Comparison of ENCODE assay signal across 9 cellular contexts in the genomic region with DNA sequence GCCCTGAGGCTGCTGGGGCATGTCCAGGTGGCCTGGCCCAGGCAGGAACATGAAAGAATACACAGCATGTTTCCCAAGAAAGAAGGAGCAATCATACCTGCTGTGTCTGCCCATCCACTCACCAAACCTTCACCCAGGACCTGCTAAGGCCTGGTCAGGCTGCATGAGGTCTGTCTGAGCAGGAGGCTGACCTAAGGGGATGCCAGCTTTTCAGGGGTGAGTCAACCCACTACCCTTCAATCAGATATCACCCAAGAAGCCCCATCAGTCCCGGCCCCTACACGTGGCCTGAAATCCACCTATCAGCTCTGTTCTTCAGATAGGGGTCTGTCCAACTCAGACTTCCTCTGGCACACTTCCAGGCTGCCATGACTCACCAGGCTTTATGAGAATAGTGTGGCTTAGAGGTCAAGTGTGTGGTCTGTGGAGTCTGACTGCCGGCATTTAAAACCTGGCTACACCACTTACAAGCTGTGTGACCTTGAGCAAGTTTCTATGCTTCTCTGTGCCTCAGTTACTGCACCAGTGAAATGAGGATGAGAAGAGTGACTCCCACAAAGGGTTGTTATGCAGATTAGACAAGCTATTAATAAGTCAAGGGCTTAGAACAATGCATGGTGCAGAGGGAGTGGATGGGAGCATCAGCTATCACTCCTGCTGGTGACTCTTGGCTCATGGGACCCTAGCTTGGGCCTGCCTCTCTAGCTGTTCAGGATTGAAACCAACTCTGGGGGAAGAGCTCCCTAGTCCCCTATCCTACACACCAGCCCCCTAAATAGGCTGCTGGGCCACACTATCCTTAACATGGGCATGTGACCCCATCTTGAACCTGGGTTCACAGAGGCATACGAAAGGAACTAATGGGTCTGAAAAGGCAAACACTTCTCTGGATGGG.
DNase-seq lines count a peak whose midpoint lies in the region; ATAC-seq and TF ChIP-seq lines count a peak whose summit lies in the region.
"Had no signal": no experiment of that assay in that cellular context is flagged by ENCODE, and none has a peak within 500 bp of the region (broad histone marks: within the 10 kb centered on the region; RNA-seq: fewer than 3 reads in every experiment).

No MANE protein-coding gene starts in this region.

- H3K27me3 ChIP-seq in MG63, result peaks cover 33% of the 10 kb centered on the region
- H3K27me3 ChIP-seq in mammary epithelial cell (ENCODE audit: insufficient read depth, low read length), result peaks cover 19% of the 10 kb centered on the region
- no peaks in the 10 kb centered on the region; the same call in 1 of the 2 replicates for H3K27me3 ChIP-seq in Caco-2 (replicated peaks; ENCODE audit: control insufficient read depth, insufficient read depth, low read length)

- CTCF ChIA-PET in mammary epithelial cell (lab: Charles Lee; ENCODE audit: low non-redundant PET), result no interaction called here
- CTCF ChIA-PET in Caco-2 (lab: Charles Lee), result interaction anchor here (2.3 kb wide), 1 partner anchor 31 kb away, joined by 19 read pairs; no protein-coding TSS in a partner anchor

- POLR2A ChIA-PET in Caco-2 (lab: Charles Lee), result no interaction called here

- H3K27ac ChIP-seq in mammary epithelial cell (ENCODE audit: insufficient read depth, low read depth, low read length), result no peak overlapping the region

- no peak overlapping the region for H3K9ac ChIP-seq in mammary epithelial cell (ENCODE audit: insufficient read depth, low read length)

- H3K79me2 ChIP-seq in mammary epithelial cell (ENCODE audit: insufficient read depth, low read length), result no peaks in the 10 kb centered on the region

- in situ Hi-C loops in mammary epithelial cell (cut with MboI; ENCODE audit: low sequenced_read_pairs in 2 of 2), result no loop called here

- H3K36me3 ChIP-seq in MG63, result no peaks in the 10 kb centered on the region
- no peaks in the 10 kb centered on the region for H3K36me3 ChIP-seq in mammary epithelial cell (ENCODE audit: insufficient read depth, low read length)
- no peaks in the 10 kb centered on the region for H3K36me3 ChIP-seq in Caco-2 (ENCODE audit: control insufficient read depth, insufficient read depth, low read length)

- H3K36me3 Mint-ChIP-seq in immature natural killer cell (no peaks in the 10 kb centered on the region), Caco-2 (ENCODE audit: insufficient read depth, unreplicated experiment) (peaks cover 3% of the 10 kb centered on the region)
- H3K36me3 Mint-ChIP-seq: activated naive CD4-positive, alpha-beta T cell treated with anti-CD3 and anti-CD28 coated beads, Interleukin-2, amount 50 U/mL, for 24 hours had no signal

- dilution Hi-C loops in mammary epithelial cell (cut with HindIII; ENCODE audit: low sequenced_read_pairs), result loop anchor here (5.0 kb wide), 4 partner anchors 41 to 86 kb away; no protein-coding TSS in a partner anchor

- H3K27me3 Mint-ChIP-seq in immature natural killer cell (ENCODE audit: low read depth in 3 of 3), result peaks cover 0 to 6% (median 3%) of the 10 kb centered on the region in 3 donors
- H3K27me3 Mint-ChIP-seq in Caco-2 (ENCODE audit: insufficient read depth, unreplicated experiment), result peaks cover 25% of the 10 kb centered on the region

- H3K4me2 ChIP-seq in mammary epithelial cell (ENCODE audit: insufficient read depth, low read depth, low read length), result no peak overlapping the region

- H3K27ac Mint-ChIP-seq in immature natural killer cell (no peak overlapping the region), Caco-2 (ENCODE audit: unreplicated experiment) (no peak overlapping the region)
- H3K27ac Mint-ChIP-seq: activated naive CD4-positive, alpha-beta T cell treated with anti-CD3 and anti-CD28 coated beads, Interleukin-2, amount 50 U/mL, for 24 hours had no signal

- TF ChIP-seq CTCF in mammary epithelial cell (conservative IDR thresholded peaks at IDR 0.05 in 1 of 2, IDR thresholded peaks at IDR 0.05 in 1 of 2; ENCODE audit: extremely low read depth in 1 of 2, insufficient read depth in 1 of 2, low read depth in 1 of 2, low read length in 2 of 2), result no peak
- TF ChIP-seq CTCF in Caco-2 (IDR thresholded peaks at IDR 0.05; ENCODE audit: insufficient read depth in 1 of 2, low read depth in 1 of 2, low read length in 1 of 2, severe bottlenecking in 1 of 2, unreplicated experiment in 1 of 2), result no peak

- H3K9me3 Mint-ChIP-seq in immature natural killer cell (no peaks in the 10 kb centered on the region), Caco-2 (ENCODE audit: unreplicated experiment) (no peaks in the 10 kb centered on the region)
- H3K9me3 Mint-ChIP-seq: activated naive CD4-positive, alpha-beta T cell treated with anti-CD3 and anti-CD28 coated beads, Interleukin-2, amount 50 U/mL, for 24 hours had no signal

- H3K4me3 Mint-ChIP-seq in immature natural killer cell, result no peak overlapping the region
- no peak overlapping the region for H3K4me3 Mint-ChIP-seq in Caco-2 (ENCODE audit: unreplicated experiment)
- H3K4me3 Mint-ChIP-seq: activated naive CD4-positive, alpha-beta T cell treated with anti-CD3 and anti-CD28 coated beads, Interleukin-2, amount 50 U/mL, for 24 hours had no signal

- H3K9me3 ChIP-seq in MG63 (no peaks in the 10 kb centered on the region), mammary epithelial cell (replicated peaks; ENCODE audit: insufficient read depth, low read length) (no peaks in the 10 kb centered on the region), Caco-2 (no peaks in the 10 kb centered on the region)

- H3K4me1 ChIP-seq in mammary epithelial cell (ENCODE audit: insufficient read depth, low read length), result peaks cover 10% of the 10 kb centered on the region
- no peaks in the 10 kb centered on the region for H3K4me1 ChIP-seq in Caco-2

- H3K4me1 Mint-ChIP-seq in immature natural killer cell, result no peaks in the 10 kb centered on the region
- peaks cover 11% of the 10 kb centered on the region for H3K4me1 Mint-ChIP-seq in Caco-2 (ENCODE audit: low read depth, unreplicated experiment)
- H3K4me1 Mint-ChIP-seq: activated naive CD4-positive, alpha-beta T cell treated with anti-CD3 and anti-CD28 coated beads, Interleukin-2, amount 50 U/mL, for 24 hours had no signal

- no peaks in the 10 kb centered on the region for H4K20me1 ChIP-seq in mammary epithelial cell (ENCODE audit: insufficient read depth, low read length)

- WGBS in mammary epithelial cell (ENCODE audit: low coverage, missing lambda C conversion rate), result 73% methylated on average over 4 of the region's 4 CpGs

- BruUV-seq in mammary epithelial cell (replicated peaks; lab: Mats Ljungman, UMichigan) (no TSS peak), Caco-2 (replicated peaks; lab: Mats Ljungman, UMichigan) (no TSS peak)

- peak; percentile 70 for ATAC-seq in GM19395 (IDR thresholded peaks at IDR 0.05; ENCODE audit: unreplicated experiment)

- intact Hi-C loops in mammary epithelial cell (cut with micrococcal nuclease), result no loop called here
- intact Hi-C loops in Caco-2 (cut with micrococcal nuclease; ENCODE audit: unreplicated experiment), result no loop called here

- H2AFZ ChIP-seq in mammary epithelial cell (ENCODE audit: low read depth, low read length), result no peak overlapping the region

- H3K4me3 ChIP-seq in MG63 (no peak overlapping the region), mammary epithelial cell (replicated peaks in 1 of 3; ENCODE audit: insufficient read depth in 1 of 3, low read depth in 2 of 3, low read length in 3 of 3) (no peak overlapping the region), Caco-2 (ENCODE audit: low read depth, low read length) (no peak overlapping the region)

- DNase-seq in AG08395 (ENCODE audit: low spot score), result peak; percentile 18
- DNase-seq in MG63, result peak; percentile 86
- DNase-seq in mammary epithelial cell, result peak; percentile 73
- peak; percentile 53 to 71 for DNase-seq in stimulated activated CD8-positive, alpha-beta memory T cell treated with anti-CD3 and anti-CD28 coated beads, Interleukin-2, amount 100 ng/mL, for 48 hours (ENCODE audit: low read depth in 2 of 2)
- no peak for DNase-seq in immature natural killer cell
- DNase-seq in Caco-2, result no peak
- no peak for DNase-seq in cerebellar cortex (ENCODE audit: low spot score)

Comparison
In these comparisons a context has a peak if more than half of its experiments do, and no peak if none do; other contexts are left out.
1. DNase-seq: peak in AG08395 (single experiment), MG63 (single experiment), mammary epithelial cell (single experiment) and stimulated activated CD8-positive, alpha-beta memory T cell treated with anti-CD3 and anti-CD28 coated beads, Interleukin-2, amount 100 ng/mL, for 48 hours (2 of 2); none in immature natural killer cell (0 of 3), Caco-2 (0 of 2) and cerebellar cortex (single experiment).